ENCODE assay signal across 10 cellular contexts in the genomic region with DNA sequence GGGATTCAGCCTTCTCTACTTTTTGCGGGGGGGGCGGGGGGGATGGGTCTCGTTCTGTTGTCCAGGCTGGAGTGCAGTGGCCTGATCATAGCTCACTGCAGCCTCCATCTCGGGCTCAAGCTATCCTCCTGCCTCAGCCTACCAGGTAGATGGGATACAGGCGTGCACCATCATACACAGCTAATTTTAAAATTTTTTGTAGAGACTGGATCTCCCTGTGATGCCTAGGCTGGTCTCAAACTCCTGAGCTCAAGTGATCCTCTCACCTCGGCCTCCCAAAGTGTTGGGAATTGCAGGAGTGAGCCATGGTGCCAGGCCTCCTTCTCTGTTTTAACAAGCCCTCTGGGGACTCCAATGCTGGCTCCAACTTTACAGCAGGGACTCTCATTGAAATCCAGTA. TPM values are rescaled to one million over a fixed set of nuclear protein-coding genes. Genes with fewer than 3 reads are reported as not detected.
DNase-seq lines count a peak whose midpoint lies in the region; ATAC-seq and TF ChIP-seq lines count a peak whose summit lies in the region.
"Had no signal": no experiment of that assay in that cellular context is flagged by ENCODE, and none has a peak within 500 bp of the region (broad histone marks: within the 10 kb centered on the region; RNA-seq: fewer than 3 reads in every experiment).

No MANE protein-coding gene starts in this region.

- H3K4me2 ChIP-seq in MM.1S (ENCODE audit: low read depth, low read length), result no peak overlapping the region

- H3K27me3 ChIP-seq in heart right ventricle, result no peaks in the 10 kb centered on the region
- H3K27me3 ChIP-seq in right atrium auricular region, result no peaks in the 10 kb centered on the region
- peaks cover 29% of the 10 kb centered on the region for H3K27me3 ChIP-seq in MM.1S (replicated peaks; ENCODE audit: insufficient read depth, low read length)

- no peak overlapping the region for H2AFZ ChIP-seq in MM.1S (ENCODE audit: low read length)

- H4K20me1 ChIP-seq in MM.1S (ENCODE audit: insufficient read depth, low read length), result no peaks in the 10 kb centered on the region

- peaks cover 47% of the 10 kb centered on the region for H3K36me3 Mint-ChIP-seq in activated T-helper 2 cell treated with anti-CD3 and anti-CD28 coated beads, Interferon-gamma antibody, Interleukin-2, Interleukin-4, amounts not matched to agents 10 μg/mL and 5 μg/mL and 100 μg/mL, durations not matched to agents 14 hours and 24 hours and 36 hours (ENCODE audit: low read depth)
- peaks cover 30% of the 10 kb centered on the region for H3K36me3 Mint-ChIP-seq in type B pancreatic cell

- no peaks in the 10 kb centered on the region for H3K27me3 Mint-ChIP-seq in activated T-helper 2 cell treated with anti-CD3 and anti-CD28 coated beads, Interferon-gamma antibody, Interleukin-2, Interleukin-4, amounts not matched to agents 10 μg/mL and 5 μg/mL and 100 μg/mL, durations not matched to agents 14 hours and 24 hours and 36 hours (ENCODE audit: low read depth)
- H3K27me3 Mint-ChIP-seq in type B pancreatic cell, result peaks cover 5% of the 10 kb centered on the region

- no peaks in the 10 kb centered on the region for H3K9me2 ChIP-seq in MM.1S (replicated peaks; ENCODE audit: insufficient read depth, low read length)

- H3K79me2 ChIP-seq in MM.1S (ENCODE audit: low read length), result no peaks in the 10 kb centered on the region

- 57 to 58% methylated on average over 6 of the region's 6 CpGs for WGBS in heart right ventricle, 2 donors
- 64 to 80% methylated on average over 2 to 5 of the region's 6 CpGs for WGBS in mesodermal cell (ENCODE audit: insufficient coverage in 2 of 2), 2 experiments

- H3K36me3 ChIP-seq in heart right ventricle (peaks cover 5 to 26% (median 17%) of the 10 kb centered on the region in 9 donors), right atrium auricular region (peaks cover 13% of the 10 kb centered on the region), mesodermal cell (ENCODE audit: control insufficient read depth, insufficient read depth, low read length) (peaks cover 25% of the 10 kb centered on the region), MM.1S (replicated peaks; ENCODE audit: insufficient read depth, low read length) (no peaks in the 10 kb centered on the region)

- peaks cover 68% of the 10 kb centered on the region for H3K9me3 Mint-ChIP-seq in activated T-helper 2 cell treated with anti-CD3 and anti-CD28 coated beads, Interferon-gamma antibody, Interleukin-2, Interleukin-4, amounts not matched to agents 10 μg/mL and 5 μg/mL and 100 μg/mL, durations not matched to agents 14 hours and 24 hours and 36 hours
- H3K9me3 Mint-ChIP-seq in type B pancreatic cell, result peaks cover 10% of the 10 kb centered on the region

- H3K9me3 ChIP-seq in heart right ventricle (peaks cover 0 to 47% (median 20%) of the 10 kb centered on the region in 11 donors), right atrium auricular region (peaks cover 10 to 20% of the 10 kb centered on the region in 2 donors), mesodermal cell (ENCODE audit: control insufficient read depth, low read length) (peaks cover 50% of the 10 kb centered on the region), MM.1S (replicated peaks; ENCODE audit: insufficient read depth, low read length) (no peaks in the 10 kb centered on the region)

- H3K9ac ChIP-seq in MM.1S (ENCODE audit: low read length), result no peak overlapping the region

- H3K27ac ChIP-seq in heart right ventricle (peak overlapping the region in 2 of 10 donors; percentile 81 to 93), right atrium auricular region (no peak overlapping the region), mesodermal cell (ENCODE audit: low read depth, low read length, severe bottlenecking) (no peak overlapping the region), MM.1S (ENCODE audit: low read length) (no peak overlapping the region)

- H3K4me3 ChIP-seq in heart right ventricle, result peak overlapping the region in 7 of 10 donors; percentile 74 to 100 (median 97)
- H3K4me3 ChIP-seq in right atrium auricular region, result no peak overlapping the region
- H3K4me3 ChIP-seq in mesodermal cell (ENCODE audit: extremely low read depth, insufficient read depth, low read length, poor library complexity, severe bottlenecking), result peak overlapping the region; percentile 84
- no peak overlapping the region for H3K4me3 ChIP-seq in MM.1S (ENCODE audit: low read length)

- intact Hi-C loops in heart right ventricle (cut with DNase I), result loop anchor here in 1 of 10 donors (5.0 kb wide), 2 partner anchors 37 to 127 kb away; a partner anchor contains a TSS
- intact Hi-C loops in activated T-helper 2 cell treated with anti-CD3 and anti-CD28 coated beads, Interferon-gamma antibody, Interleukin-2, Interleukin-4, amounts not matched to agents 10 μg/mL and 5 μg/mL and 100 μg/mL, durations not matched to agents 14 hours and 24 hours and 36 hours (cut with micrococcal nuclease), result loop anchor here (5.0 kb wide), 1 partner anchor 38 kb away; a partner anchor contains a TSS

- no peak for TF ChIP-seq CTCF in heart right ventricle (IDR thresholded peaks at IDR 0.05)
- TF ChIP-seq CTCF in right atrium auricular region (IDR thresholded peaks at IDR 0.05), result no peak
- no peak for TF ChIP-seq CTCF in type B pancreatic cell (conservative IDR thresholded peaks at IDR 0.05)
- no peak for TF ChIP-seq CTCF in MM.1S (IDR thresholded peaks at IDR 0.05; ENCODE audit: low read length)

- H3F3A ChIP-seq in MM.1S (ENCODE audit: insufficient read depth, low read length), result no peaks in the 10 kb centered on the region

- no peak overlapping the region for H3K27ac Mint-ChIP-seq in activated T-helper 2 cell treated with anti-CD3 and anti-CD28 coated beads, Interferon-gamma antibody, Interleukin-2, Interleukin-4, amounts not matched to agents 10 μg/mL and 5 μg/mL and 100 μg/mL, durations not matched to agents 14 hours and 24 hours and 36 hours
- no peak overlapping the region for H3K27ac Mint-ChIP-seq in type B pancreatic cell
- H3K27ac Mint-ChIP-seq: stimulated activated naive B cell treated with anti-CD40 and anti-IgM and Interleukin-4, amounts not matched to agents 10 μg/mL and 1 μg/mL and 100 μg/mL, for 72 hours had no signal

- H3K4me1 Mint-ChIP-seq in activated T-helper 2 cell treated with anti-CD3 and anti-CD28 coated beads, Interferon-gamma antibody, Interleukin-2, Interleukin-4, amounts not matched to agents 10 μg/mL and 5 μg/mL and 100 μg/mL, durations not matched to agents 14 hours and 24 hours and 36 hours (ENCODE audit: low read depth), result peaks cover 16% of the 10 kb centered on the region
- H3K4me1 Mint-ChIP-seq in type B pancreatic cell (ENCODE audit: unreplicated experiment), result peaks cover 16% of the 10 kb centered on the region

- H3K4me3 Mint-ChIP-seq in activated T-helper 2 cell treated with anti-CD3 and anti-CD28 coated beads, Interferon-gamma antibody, Interleukin-2, Interleukin-4, amounts not matched to agents 10 μg/mL and 5 μg/mL and 100 μg/mL, durations not matched to agents 14 hours and 24 hours and 36 hours (ENCODE audit: low read depth), result peak overlapping the region; percentile 71
- H3K4me3 Mint-ChIP-seq in type B pancreatic cell, result peak overlapping the region; percentile 80

- no peak for DNase-seq in heart right ventricle
- DNase-seq in right atrium auricular region (ENCODE audit: low spot score), result no peak
- DNase-seq in activated T-helper 2 cell treated with anti-CD3 and anti-CD28 coated beads, Interferon-gamma antibody, Interleukin-2, Interleukin-4, amounts not matched to agents 10 μg/mL and 5 μg/mL and 100 μg/mL, durations not matched to agents 14 hours and 24 hours and 36 hours (ENCODE audit: low spot score), result no peak
- no peak for DNase-seq in type B pancreatic cell (ENCODE audit: extremely low spot score, unreplicated experiment)
- DNase-seq in MM.1S, result no peak
- DNase-seq: NCI-H2107 had no signal

- ATAC-seq in heart right ventricle (no peak), GM19324 (IDR thresholded peaks at IDR 0.05; ENCODE audit: low FRiP score, unreplicated experiment) (no peak), HG03280 (IDR thresholded peaks at IDR 0.05; ENCODE audit: unreplicated experiment) (no peak)

- H3K4me1 ChIP-seq in heart right ventricle (peaks cover 0 to 21% (median 17%) of the 10 kb centered on the region in 9 donors), right atrium auricular region (peaks cover 0 to 23% of the 10 kb centered on the region in 2 donors), mesodermal cell (ENCODE audit: control insufficient read depth, insufficient read depth, low read length, poor library complexity, severe bottlenecking) (no peaks in the 10 kb centered on the region), MM.1S (ENCODE audit: low read length) (no peaks in the 10 kb centered on the region)

RNA-seq across cellular contexts. Expression of a gene that starts 0.6 kb away (rescaled TPM):
- total RNA-seq in heart right ventricle (1 to 10 TPM; 2.0 to 5.9 (median 4.0) TPM), right atrium auricular region (1 to 10 TPM; 4.4 to 5.9 TPM), type B pancreatic cell (ENCODE audit: low replicate concordance) (5.8 and 6.5 TPM in 2 replicates)
- 1 to 10 TPM; 1.6 to 1.7 TPM for polyA plus RNA-seq in heart right ventricle
- total RNA-seq in activated T-helper 2 cell treated with anti-CD3 and anti-CD28 coated beads, Interferon-gamma antibody, Interleukin-2, Interleukin-4, amounts not matched to agents 10 μg/mL and 5 μg/mL and 100 μg/mL, durations not matched to agents 14 hours and 24 hours and 36 hours, result 9.9 and 10.0 TPM in 2 replicates
- polyA plus RNA-seq in mesodermal cell (2013, experiment 1 of 2), result 12.5 TPM
- 10.0 TPM for polyA plus RNA-seq in mesodermal cell (2013, experiment 2 of 2)

RNA-seq across cellular contexts. Expression of a gene that starts 35.5 kb away (rescaled TPM):
- 10 to 100 TPM; 19.5 to 49.4 (median 30.3) TPM for total RNA-seq in heart right ventricle
- 10 to 100 TPM; 38.7 to 40.9 TPM for polyA plus RNA-seq in heart right ventricle
- 10 to 100 TPM; 29.6 to 37.7 TPM for total RNA-seq in right atrium auricular region
- total RNA-seq in activated T-helper 2 cell treated with anti-CD3 and anti-CD28 coated beads, Interferon-gamma antibody, Interleukin-2, Interleukin-4, amounts not matched to agents 10 μg/mL and 5 μg/mL and 100 μg/mL, durations not matched to agents 14 hours and 24 hours and 36 hours, result 260 TPM in 2 replicates
- 111 TPM for polyA plus RNA-seq in mesodermal cell (2013, experiment 1 of 2)
- polyA plus RNA-seq in mesodermal cell (2013, experiment 2 of 2), result 91.4 TPM
- total RNA-seq in type B pancreatic cell (ENCODE audit: low replicate concordance), result 35.2 and 79.6 TPM in 2 replicates

RNA-seq across cellular contexts. Expression of a gene that starts 37.9 kb away (rescaled TPM):
- total RNA-seq in heart right ventricle (1 to 10 TPM; 1.6 to 4.5 (median 2.6) TPM), right atrium auricular region (1 to 10 TPM; 1.5 to 1.7 TPM), type B pancreatic cell (ENCODE audit: low replicate concordance) (4.0 and 6.9 TPM in 2 replicates)
- 1 to 10 TPM; 1.4 to 4.1 TPM for polyA plus RNA-seq in heart right ventricle
- 3.3 and 3.5 TPM in 2 replicates for total RNA-seq in activated T-helper 2 cell treated with anti-CD3 and anti-CD28 coated beads, Interferon-gamma antibody, Interleukin-2, Interleukin-4, amounts not matched to agents 10 μg/mL and 5 μg/mL and 100 μg/mL, durations not matched to agents 14 hours and 24 hours and 36 hours
- polyA plus RNA-seq in mesodermal cell (2013, experiment 1 of 2), result 4.5 TPM
- 7.5 TPM for polyA plus RNA-seq in mesodermal cell (2013, experiment 2 of 2)

Comparison
In these comparisons a context has a peak if more than half of its experiments do, and no peak if none do; other contexts are left out.
1. H3K4me3 ChIP-seq: peak in heart right ventricle (7 of 10) and mesodermal cell (single experiment); none in right atrium auricular region (0 of 2) and MM.1S (single experiment).